In the genomic region with DNA sequence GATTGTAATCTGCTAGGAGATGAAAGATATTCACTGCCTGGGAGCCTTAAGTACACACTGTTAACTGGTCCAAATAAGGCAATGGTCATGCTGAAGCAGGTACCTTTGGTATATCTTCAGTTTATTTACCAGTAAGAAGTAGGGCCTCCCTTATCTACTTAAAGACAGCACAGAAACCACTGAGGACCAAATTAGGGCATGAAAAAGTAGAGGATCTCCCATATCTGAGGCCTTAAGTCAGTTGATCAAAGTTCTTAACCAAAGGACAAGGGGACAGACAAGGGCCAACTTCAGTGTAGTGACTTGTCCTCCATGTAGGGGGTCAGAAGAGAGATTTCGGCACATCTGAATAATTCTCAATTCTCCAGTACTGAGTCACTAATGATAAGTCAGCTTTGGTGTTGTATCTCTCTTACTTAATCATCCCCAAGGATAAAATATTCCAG, we compare ENCODE assay signal across 1 cellular context.
A peak's percentile ranks its signal among the peaks of the same experiment; 100 is the strongest.
TF ChIP-seq lines count a peak whose summit lies in the region.

No MANE protein-coding gene starts in this region.

TF ChIP-seq in K562, 482 proteins besides CTCF, POLR2A, EP300 and RAD21 (continued from another document and continues in another):
- TF ChIP-seq, protein P1, sequence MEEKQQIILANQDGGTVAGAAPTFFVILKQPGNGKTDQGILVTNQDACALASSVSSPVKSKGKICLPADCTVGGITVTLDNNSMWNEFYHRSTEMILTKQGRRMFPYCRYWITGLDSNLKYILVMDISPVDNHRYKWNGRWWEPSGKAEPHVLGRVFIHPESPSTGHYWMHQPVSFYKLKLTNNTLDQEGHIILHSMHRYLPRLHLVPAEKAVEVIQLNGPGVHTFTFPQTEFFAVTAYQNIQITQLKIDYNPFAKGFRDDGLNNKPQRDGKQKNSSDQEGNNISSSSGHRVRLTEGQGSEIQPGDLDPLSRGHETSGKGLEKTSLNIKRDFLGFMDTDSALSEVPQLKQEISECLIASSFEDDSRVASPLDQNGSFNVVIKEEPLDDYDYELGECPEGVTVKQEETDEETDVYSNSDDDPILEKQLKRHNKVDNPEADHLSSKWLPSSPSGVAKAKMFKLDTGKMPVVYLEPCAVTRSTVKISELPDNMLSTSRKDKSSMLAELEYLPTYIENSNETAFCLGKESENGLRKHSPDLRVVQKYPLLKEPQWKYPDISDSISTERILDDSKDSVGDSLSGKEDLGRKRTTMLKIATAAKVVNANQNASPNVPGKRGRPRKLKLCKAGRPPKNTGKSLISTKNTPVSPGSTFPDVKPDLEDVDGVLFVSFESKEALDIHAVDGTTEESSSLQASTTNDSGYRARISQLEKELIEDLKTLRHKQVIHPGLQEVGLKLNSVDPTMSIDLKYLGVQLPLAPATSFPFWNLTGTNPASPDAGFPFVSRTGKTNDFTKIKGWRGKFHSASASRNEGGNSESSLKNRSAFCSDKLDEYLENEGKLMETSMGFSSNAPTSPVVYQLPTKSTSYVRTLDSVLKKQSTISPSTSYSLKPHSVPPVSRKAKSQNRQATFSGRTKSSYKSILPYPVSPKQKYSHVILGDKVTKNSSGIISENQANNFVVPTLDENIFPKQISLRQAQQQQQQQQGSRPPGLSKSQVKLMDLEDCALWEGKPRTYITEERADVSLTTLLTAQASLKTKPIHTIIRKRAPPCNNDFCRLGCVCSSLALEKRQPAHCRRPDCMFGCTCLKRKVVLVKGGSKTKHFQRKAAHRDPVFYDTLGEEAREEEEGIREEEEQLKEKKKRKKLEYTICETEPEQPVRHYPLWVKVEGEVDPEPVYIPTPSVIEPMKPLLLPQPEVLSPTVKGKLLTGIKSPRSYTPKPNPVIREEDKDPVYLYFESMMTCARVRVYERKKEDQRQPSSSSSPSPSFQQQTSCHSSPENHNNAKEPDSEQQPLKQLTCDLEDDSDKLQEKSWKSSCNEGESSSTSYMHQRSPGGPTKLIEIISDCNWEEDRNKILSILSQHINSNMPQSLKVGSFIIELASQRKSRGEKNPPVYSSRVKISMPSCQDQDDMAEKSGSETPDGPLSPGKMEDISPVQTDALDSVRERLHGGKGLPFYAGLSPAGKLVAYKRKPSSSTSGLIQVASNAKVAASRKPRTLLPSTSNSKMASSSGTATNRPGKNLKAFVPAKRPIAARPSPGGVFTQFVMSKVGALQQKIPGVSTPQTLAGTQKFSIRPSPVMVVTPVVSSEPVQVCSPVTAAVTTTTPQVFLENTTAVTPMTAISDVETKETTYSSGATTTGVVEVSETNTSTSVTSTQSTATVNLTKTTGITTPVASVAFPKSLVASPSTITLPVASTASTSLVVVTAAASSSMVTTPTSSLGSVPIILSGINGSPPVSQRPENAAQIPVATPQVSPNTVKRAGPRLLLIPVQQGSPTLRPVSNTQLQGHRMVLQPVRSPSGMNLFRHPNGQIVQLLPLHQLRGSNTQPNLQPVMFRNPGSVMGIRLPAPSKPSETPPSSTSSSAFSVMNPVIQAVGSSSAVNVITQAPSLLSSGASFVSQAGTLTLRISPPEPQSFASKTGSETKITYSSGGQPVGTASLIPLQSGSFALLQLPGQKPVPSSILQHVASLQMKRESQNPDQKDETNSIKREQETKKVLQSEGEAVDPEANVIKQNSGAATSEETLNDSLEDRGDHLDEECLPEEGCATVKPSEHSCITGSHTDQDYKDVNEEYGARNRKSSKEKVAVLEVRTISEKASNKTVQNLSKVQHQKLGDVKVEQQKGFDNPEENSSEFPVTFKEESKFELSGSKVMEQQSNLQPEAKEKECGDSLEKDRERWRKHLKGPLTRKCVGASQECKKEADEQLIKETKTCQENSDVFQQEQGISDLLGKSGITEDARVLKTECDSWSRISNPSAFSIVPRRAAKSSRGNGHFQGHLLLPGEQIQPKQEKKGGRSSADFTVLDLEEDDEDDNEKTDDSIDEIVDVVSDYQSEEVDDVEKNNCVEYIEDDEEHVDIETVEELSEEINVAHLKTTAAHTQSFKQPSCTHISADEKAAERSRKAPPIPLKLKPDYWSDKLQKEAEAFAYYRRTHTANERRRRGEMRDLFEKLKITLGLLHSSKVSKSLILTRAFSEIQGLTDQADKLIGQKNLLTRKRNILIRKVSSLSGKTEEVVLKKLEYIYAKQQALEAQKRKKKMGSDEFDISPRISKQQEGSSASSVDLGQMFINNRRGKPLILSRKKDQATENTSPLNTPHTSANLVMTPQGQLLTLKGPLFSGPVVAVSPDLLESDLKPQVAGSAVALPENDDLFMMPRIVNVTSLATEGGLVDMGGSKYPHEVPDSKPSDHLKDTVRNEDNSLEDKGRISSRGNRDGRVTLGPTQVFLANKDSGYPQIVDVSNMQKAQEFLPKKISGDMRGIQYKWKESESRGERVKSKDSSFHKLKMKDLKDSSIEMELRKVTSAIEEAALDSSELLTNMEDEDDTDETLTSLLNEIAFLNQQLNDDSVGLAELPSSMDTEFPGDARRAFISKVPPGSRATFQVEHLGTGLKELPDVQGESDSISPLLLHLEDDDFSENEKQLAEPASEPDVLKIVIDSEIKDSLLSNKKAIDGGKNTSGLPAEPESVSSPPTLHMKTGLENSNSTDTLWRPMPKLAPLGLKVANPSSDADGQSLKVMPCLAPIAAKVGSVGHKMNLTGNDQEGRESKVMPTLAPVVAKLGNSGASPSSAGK (IDR thresholded peaks at IDR 0.05): no peak
- TF ChIP-seq BHLHE40 (IDR thresholded peaks at IDR 0.05; ENCODE audit: low read length): no peak
- TF ChIP-seq CREB1 (IDR thresholded peaks at IDR 0.05): no peak
- TF ChIP-seq CREB1 (CRISPR knock-in tag; IDR thresholded peaks at IDR 0.05): no peak
- TF ChIP-seq ZNF175 (CRISPR knock-in tag; IDR thresholded peaks at IDR 0.05; ENCODE audit: low read depth): peak; percentile 49; the same call in 1 of the 2 replicates
- peak; percentile 1; the same call in 1 of the 2 replicates for TF ChIP-seq MEF2D (tag; conservative IDR thresholded peaks at IDR 0.05; ENCODE audit: low read depth)
- TF ChIP-seq ZNF217 (CRISPR knock-in tag; IDR thresholded peaks at IDR 0.05): no peak
- 0 out of 4 replicates have a peak, but pooled peaks of 1 of the 2 experiments have one; percentile 29 for TF ChIP-seq TEAD1 (CRISPR knock-in tag; IDR thresholded peaks at IDR 0.05)
- TF ChIP-seq JUND (IDR thresholded peaks at IDR 0.05; ENCODE audit: borderline replicate concordance, low read depth, low read length): peak; percentile 7; the same call in 1 of the 2 replicates
- TF ChIP-seq JUND (tag; IDR thresholded peaks at IDR 0.05; ENCODE audit: borderline replicate concordance, low read depth, low read length): no peak
- TF ChIP-seq PHF8 (IDR thresholded peaks at IDR 0.05; ENCODE audit: borderline replicate concordance, low read length): no peak
- TF ChIP-seq SIX5 (IDR thresholded peaks at IDR 0.05; ENCODE audit: borderline replicate concordance in 1 of 2, insufficient read depth in 1 of 2, low read depth in 1 of 2, low read length in 2 of 2): no peak
- no peak for TF ChIP-seq SMARCC2 (IDR thresholded peaks at IDR 0.05; ENCODE audit: low read depth)
- 0 out of 4 replicates have a peak, but pooled peaks of 1 of the 2 experiments have one; percentile 20 for TF ChIP-seq MAZ (CRISPR knock-in tag; conservative IDR thresholded peaks at IDR 0.05 in 1 of 2, IDR thresholded peaks at IDR 0.05 in 1 of 2)
- TF ChIP-seq PTTG1 (tag; IDR thresholded peaks at IDR 0.05; ENCODE audit: low read depth): 0 out of 2 replicates have a peak, but pooled peaks have one; percentile 3
- TF ChIP-seq, protein P2, sequence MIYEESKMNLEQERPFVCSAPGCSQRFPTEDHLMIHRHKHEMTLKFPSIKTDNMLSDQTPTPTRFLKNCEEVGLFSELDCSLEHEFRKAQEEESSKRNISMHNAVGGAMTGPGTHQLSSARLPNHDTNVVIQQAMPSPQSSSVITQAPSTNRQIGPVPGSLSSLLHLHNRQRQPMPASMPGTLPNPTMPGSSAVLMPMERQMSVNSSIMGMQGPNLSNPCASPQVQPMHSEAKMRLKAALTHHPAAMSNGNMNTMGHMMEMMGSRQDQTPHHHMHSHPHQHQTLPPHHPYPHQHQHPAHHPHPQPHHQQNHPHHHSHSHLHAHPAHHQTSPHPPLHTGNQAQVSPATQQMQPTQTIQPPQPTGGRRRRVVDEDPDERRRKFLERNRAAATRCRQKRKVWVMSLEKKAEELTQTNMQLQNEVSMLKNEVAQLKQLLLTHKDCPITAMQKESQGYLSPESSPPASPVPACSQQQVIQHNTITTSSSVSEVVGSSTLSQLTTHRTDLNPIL (CRISPR knock-in tag; IDR thresholded peaks at IDR 0.05): no peak
- TF ChIP-seq LARP7 (IDR thresholded peaks at IDR 0.05): no peak
- TF ChIP-seq MTA3 (IDR thresholded peaks at IDR 0.05; ENCODE audit: borderline replicate concordance): 0 out of 2 replicates have a peak, but pooled peaks have one; percentile 20
- no peak for TF ChIP-seq YY1 (IDR thresholded peaks at IDR 0.05; ENCODE audit: borderline replicate concordance in 1 of 3, control insufficient read depth in 1 of 3, extremely low read depth in 1 of 3, insufficient read depth in 3 of 3, insufficient read length in 1 of 3, insufficient replicate concordance in 2 of 3, low read depth in 1 of 3, low read length in 2 of 3)
- no peak for TF ChIP-seq ILK (tag; IDR thresholded peaks at IDR 0.05; ENCODE audit: borderline replicate concordance, low read depth)
- TF ChIP-seq HMGN3 (IDR thresholded peaks at IDR 0.05; ENCODE audit: borderline replicate concordance, extremely low read depth, insufficient read length, low read depth, low read length): no peak
- TF ChIP-seq, protein P3, sequence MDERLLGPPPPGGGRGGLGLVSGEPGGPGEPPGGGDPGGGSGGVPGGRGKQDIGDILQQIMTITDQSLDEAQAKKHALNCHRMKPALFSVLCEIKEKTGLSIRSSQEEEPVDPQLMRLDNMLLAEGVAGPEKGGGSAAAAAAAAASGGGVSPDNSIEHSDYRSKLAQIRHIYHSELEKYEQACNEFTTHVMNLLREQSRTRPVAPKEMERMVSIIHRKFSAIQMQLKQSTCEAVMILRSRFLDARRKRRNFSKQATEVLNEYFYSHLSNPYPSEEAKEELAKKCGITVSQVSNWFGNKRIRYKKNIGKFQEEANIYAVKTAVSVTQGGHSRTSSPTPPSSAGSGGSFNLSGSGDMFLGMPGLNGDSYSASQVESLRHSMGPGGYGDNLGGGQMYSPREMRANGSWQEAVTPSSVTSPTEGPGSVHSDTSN (CRISPR knock-in tag; IDR thresholded peaks at IDR 0.05; ENCODE audit: low read depth): no peak
- TF ChIP-seq, protein P3 (tag; conservative IDR thresholded peaks at IDR 0.05; ENCODE audit: low read depth): no peak
- TF ChIP-seq, protein P4, sequence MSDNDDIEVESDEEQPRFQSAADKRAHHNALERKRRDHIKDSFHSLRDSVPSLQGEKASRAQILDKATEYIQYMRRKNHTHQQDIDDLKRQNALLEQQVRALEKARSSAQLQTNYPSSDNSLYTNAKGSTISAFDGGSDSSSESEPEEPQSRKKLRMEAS (CRISPR knock-in tag; IDR thresholded peaks at IDR 0.05): no peak
- TF ChIP-seq PTRF (tag; IDR thresholded peaks at IDR 0.05): no peak
- TF ChIP-seq, protein P5, sequence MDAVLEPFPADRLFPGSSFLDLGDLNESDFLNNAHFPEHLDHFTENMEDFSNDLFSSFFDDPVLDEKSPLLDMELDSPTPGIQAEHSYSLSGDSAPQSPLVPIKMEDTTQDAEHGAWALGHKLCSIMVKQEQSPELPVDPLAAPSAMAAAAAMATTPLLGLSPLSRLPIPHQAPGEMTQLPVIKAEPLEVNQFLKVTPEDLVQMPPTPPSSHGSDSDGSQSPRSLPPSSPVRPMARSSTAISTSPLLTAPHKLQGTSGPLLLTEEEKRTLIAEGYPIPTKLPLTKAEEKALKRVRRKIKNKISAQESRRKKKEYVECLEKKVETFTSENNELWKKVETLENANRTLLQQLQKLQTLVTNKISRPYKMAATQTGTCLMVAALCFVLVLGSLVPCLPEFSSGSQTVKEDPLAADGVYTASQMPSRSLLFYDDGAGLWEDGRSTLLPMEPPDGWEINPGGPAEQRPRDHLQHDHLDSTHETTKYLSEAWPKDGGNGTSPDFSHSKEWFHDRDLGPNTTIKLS (IDR thresholded peaks at IDR 0.05; ENCODE audit: borderline replicate concordance, low read depth): no peak
- no peak for TF ChIP-seq KLF1 (tag; IDR thresholded peaks at IDR 0.05)
- peak; percentile 81 for TF ChIP-seq CTBP1 (IDR thresholded peaks at IDR 0.05; ENCODE audit: borderline replicate concordance)
- TF ChIP-seq GABPB1 (CRISPR knock-in tag; IDR thresholded peaks at IDR 0.05): no peak
- peak; percentile 23 for TF ChIP-seq ZFX (CRISPR knock-in tag; IDR thresholded peaks at IDR 0.05)
- peak; percentile 9; the same call in 1 of the 2 replicates for TF ChIP-seq ZNF239 (CRISPR knock-in tag; IDR thresholded peaks at IDR 0.05)
- no peak for TF ChIP-seq ZNF23 (CRISPR knock-in tag; IDR thresholded peaks at IDR 0.05)
- TF ChIP-seq, protein P6, sequence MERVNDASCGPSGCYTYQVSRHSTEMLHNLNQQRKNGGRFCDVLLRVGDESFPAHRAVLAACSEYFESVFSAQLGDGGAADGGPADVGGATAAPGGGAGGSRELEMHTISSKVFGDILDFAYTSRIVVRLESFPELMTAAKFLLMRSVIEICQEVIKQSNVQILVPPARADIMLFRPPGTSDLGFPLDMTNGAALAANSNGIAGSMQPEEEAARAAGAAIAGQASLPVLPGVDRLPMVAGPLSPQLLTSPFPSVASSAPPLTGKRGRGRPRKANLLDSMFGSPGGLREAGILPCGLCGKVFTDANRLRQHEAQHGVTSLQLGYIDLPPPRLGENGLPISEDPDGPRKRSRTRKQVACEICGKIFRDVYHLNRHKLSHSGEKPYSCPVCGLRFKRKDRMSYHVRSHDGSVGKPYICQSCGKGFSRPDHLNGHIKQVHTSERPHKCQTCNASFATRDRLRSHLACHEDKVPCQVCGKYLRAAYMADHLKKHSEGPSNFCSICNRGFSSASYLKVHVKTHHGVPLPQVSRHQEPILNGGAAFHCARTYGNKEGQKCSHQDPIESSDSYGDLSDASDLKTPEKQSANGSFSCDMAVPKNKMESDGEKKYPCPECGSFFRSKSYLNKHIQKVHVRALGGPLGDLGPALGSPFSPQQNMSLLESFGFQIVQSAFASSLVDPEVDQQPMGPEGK (CRISPR knock-in tag; IDR thresholded peaks at IDR 0.05; ENCODE audit: borderline replicate concordance): no peak
- peak; percentile 17; the same call in 1 of the 2 replicates for TF ChIP-seq DPF2 (IDR thresholded peaks at IDR 0.05)
- no peak for TF ChIP-seq FOXP1 (CRISPR knock-in tag; IDR thresholded peaks at IDR 0.05)
- TF ChIP-seq, protein P7, sequence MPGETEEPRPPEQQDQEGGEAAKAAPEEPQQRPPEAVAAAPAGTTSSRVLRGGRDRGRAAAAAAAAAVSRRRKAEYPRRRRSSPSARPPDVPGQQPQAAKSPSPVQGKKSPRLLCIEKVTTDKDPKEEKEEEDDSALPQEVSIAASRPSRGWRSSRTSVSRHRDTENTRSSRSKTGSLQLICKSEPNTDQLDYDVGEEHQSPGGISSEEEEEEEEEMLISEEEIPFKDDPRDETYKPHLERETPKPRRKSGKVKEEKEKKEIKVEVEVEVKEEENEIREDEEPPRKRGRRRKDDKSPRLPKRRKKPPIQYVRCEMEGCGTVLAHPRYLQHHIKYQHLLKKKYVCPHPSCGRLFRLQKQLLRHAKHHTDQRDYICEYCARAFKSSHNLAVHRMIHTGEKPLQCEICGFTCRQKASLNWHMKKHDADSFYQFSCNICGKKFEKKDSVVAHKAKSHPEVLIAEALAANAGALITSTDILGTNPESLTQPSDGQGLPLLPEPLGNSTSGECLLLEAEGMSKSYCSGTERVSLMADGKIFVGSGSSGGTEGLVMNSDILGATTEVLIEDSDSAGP (CRISPR knock-in tag; IDR thresholded peaks at IDR 0.05): no peak
- peak; percentile 49; the same call in 1 of the 2 replicates for TF ChIP-seq DMBX1 (CRISPR knock-in tag; IDR thresholded peaks at IDR 0.05; ENCODE audit: borderline replicate concordance)
- no peak for TF ChIP-seq ZC3H11A (IDR thresholded peaks at IDR 0.05; ENCODE audit: low read depth, low read length)
